ENCODE assay signal across 16 cellular contexts in the genomic region with DNA sequence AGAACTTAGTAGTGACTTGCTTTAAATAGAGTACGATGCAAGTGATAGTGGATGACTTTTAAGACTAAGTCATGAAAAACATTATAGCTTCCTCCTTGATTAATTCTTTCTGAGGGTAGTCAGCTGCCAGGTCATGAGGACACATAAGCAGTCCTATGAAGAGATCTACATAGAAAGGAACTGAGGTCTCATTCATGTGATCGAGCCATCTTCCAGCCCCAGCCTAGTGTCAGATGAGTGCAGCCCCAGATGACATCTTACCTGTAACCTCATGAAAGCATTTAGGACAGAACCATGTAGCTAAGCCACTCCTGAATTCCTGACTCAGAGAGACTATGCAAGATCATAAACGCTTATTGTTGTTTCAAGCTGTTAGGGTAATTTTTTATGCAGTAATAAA.
DNase-seq lines count a peak whose midpoint lies in the region; ATAC-seq and TF ChIP-seq lines count a peak whose summit lies in the region.
"Had no signal": no experiment of that assay in that cellular context is flagged by ENCODE, and none has a peak within 500 bp of the region (broad histone marks: within the 10 kb centered on the region; RNA-seq: fewer than 3 reads in every experiment).

No MANE protein-coding gene starts in this region.

- H3K27ac Mint-ChIP-seq in MCF 10A (ENCODE audit: low read depth, unreplicated experiment): no peak overlapping the region
- H3K27ac Mint-ChIP-seq: B cell; CD4-positive, alpha-beta T cell; HFFc6 had no signal

- H3K9me3 ChIP-seq in mammary epithelial cell (replicated peaks; ENCODE audit: insufficient read depth, low read length): no peaks in the 10 kb centered on the region
- no peaks in the 10 kb centered on the region for H3K9me3 ChIP-seq in RWPE2 (ENCODE audit: severe bottlenecking)
- no peaks in the 10 kb centered on the region for H3K9me3 ChIP-seq in upper lobe of right lung
- H3K9me3 ChIP-seq: HAP-1 had no signal

- DNase-seq in mammary epithelial cell (peak; percentile 6), MCF 10A (ENCODE audit: unreplicated experiment) (no peak), RWPE2 (ENCODE audit: low spot score) (no peak), foreskin fibroblast (peak; percentile 14 to 49), upper lobe of right lung (no peak), brain microvascular endothelial cell (no peak), cardiac septum (ENCODE audit: low spot score) (no peak)
- DNase-seq in stimulated activated CD4-positive, alpha-beta T cell treated with anti-CD3 and anti-CD28 coated beads, Interleukin-15, amount 100 ng/mL, for 24 hours: no peak
- DNase-seq: C1 segment of cervical spinal cord; CD4-positive, alpha-beta T cell; DND-41; GF-D8; HFFc6 had no signal

- H3K4me3 Mint-ChIP-seq in MCF 10A (ENCODE audit: unreplicated experiment): no peak overlapping the region
- H3K4me3 Mint-ChIP-seq: B cell; CD4-positive, alpha-beta T cell; HFFc6 had no signal

- in situ Hi-C loops in mammary epithelial cell (cut with MboI; ENCODE audit: low sequenced_read_pairs in 2 of 2) (no loop called here), brain microvascular endothelial cell (cut with HindIII; ENCODE audit: low pct_ligation_motif_present, low sequenced_read_pairs) (no loop called here)

- no peaks in the 10 kb centered on the region for H3K79me2 ChIP-seq in mammary epithelial cell (ENCODE audit: insufficient read depth, low read length)

- POLR2A ChIA-PET in MCF 10A (lab: Yijun Ruan, JAX): no interaction called here

- CTCF ChIA-PET in mammary epithelial cell (lab: Charles Lee; ENCODE audit: low non-redundant PET) (no interaction called here), MCF 10A (lab: Yijun Ruan, JAX) (interaction anchor here (0.6 kb wide), 1 partner anchor 96 kb away, joined by 3 read pairs; no protein-coding TSS in a partner anchor)

- H3K36me3 ChIP-seq in mammary epithelial cell (ENCODE audit: insufficient read depth, low read length): no peaks in the 10 kb centered on the region
- H3K36me3 ChIP-seq in RWPE2 (ENCODE audit: low read depth): no peaks in the 10 kb centered on the region
- H3K36me3 ChIP-seq in upper lobe of right lung: no peaks in the 10 kb centered on the region
- H3K36me3 ChIP-seq in brain microvascular endothelial cell (replicated peaks): no peaks in the 10 kb centered on the region
- H3K36me3 ChIP-seq: HAP-1 had no signal

- dilution Hi-C loops in mammary epithelial cell (cut with HindIII; ENCODE audit: low sequenced_read_pairs): no loop called here

- H3K27ac ChIP-seq in mammary epithelial cell (ENCODE audit: insufficient read depth, low read depth, low read length) (no peak overlapping the region), RWPE2 (ENCODE audit: poor library complexity, severe bottlenecking) (no peak overlapping the region), upper lobe of right lung (no peak overlapping the region), brain microvascular endothelial cell (no peak overlapping the region)

- no peaks in the 10 kb centered on the region for H3K27me3 Mint-ChIP-seq in MCF 10A (ENCODE audit: insufficient read depth, unreplicated experiment)
- H3K27me3 Mint-ChIP-seq: B cell; CD4-positive, alpha-beta T cell had no signal

- H4K20me1 ChIP-seq in mammary epithelial cell (ENCODE audit: insufficient read depth, low read length): no peaks in the 10 kb centered on the region

- intact Hi-C loops in mammary epithelial cell (cut with micrococcal nuclease) (no loop called here), MCF 10A (cut with micrococcal nuclease) (no loop called here), upper lobe of right lung (cut with DNase I) (no loop called here), cardiac septum (cut with DNase I) (no loop called here)

- H3K27me3 ChIP-seq in mammary epithelial cell (ENCODE audit: insufficient read depth, low read length) (no peaks in the 10 kb centered on the region), RWPE2 (ENCODE audit: insufficient read depth, poor library complexity, severe bottlenecking) (peaks cover 4% of the 10 kb centered on the region), upper lobe of right lung (no peaks in the 10 kb centered on the region), brain microvascular endothelial cell (replicated peaks) (no peaks in the 10 kb centered on the region)

- H3K4me1 ChIP-seq in mammary epithelial cell (ENCODE audit: insufficient read depth, low read length) (no peaks in the 10 kb centered on the region), RWPE2 (ENCODE audit: insufficient read depth, poor library complexity, severe bottlenecking) (no peaks in the 10 kb centered on the region), upper lobe of right lung (no peaks in the 10 kb centered on the region)
- H3K4me1 ChIP-seq: HAP-1 had no signal

- no peak overlapping the region for H2AFZ ChIP-seq in mammary epithelial cell (ENCODE audit: low read depth, low read length)

- peaks cover 5% of the 10 kb centered on the region for H3K36me3 Mint-ChIP-seq in MCF 10A (ENCODE audit: insufficient read depth, unreplicated experiment)

- H3K9me3 Mint-ChIP-seq in MCF 10A (ENCODE audit: unreplicated experiment): no peaks in the 10 kb centered on the region
- H3K9me3 Mint-ChIP-seq: HFFc6 had no signal

- BruUV-seq in mammary epithelial cell (replicated peaks; lab: Mats Ljungman, UMichigan) (no TSS peak), MCF 10A (replicated peaks; lab: Mats Ljungman, UMichigan) (no TSS peak)

- TF ChIP-seq CTCF in mammary epithelial cell (conservative IDR thresholded peaks at IDR 0.05 in 1 of 2, IDR thresholded peaks at IDR 0.05 in 1 of 2; ENCODE audit: extremely low read depth in 1 of 2, insufficient read depth in 1 of 2, low read depth in 1 of 2, low read length in 2 of 2) (no peak), MCF 10A (IDR thresholded peaks at IDR 0.05; ENCODE audit: unreplicated experiment) (no peak), RWPE2 (IDR thresholded peaks at IDR 0.05; ENCODE audit: poor library complexity, severe bottlenecking) (no peak), foreskin fibroblast (IDR thresholded peaks at IDR 0.05; ENCODE audit: low read depth, low read length) (no peak), upper lobe of right lung (IDR thresholded peaks at IDR 0.05) (no peak), brain microvascular endothelial cell (IDR thresholded peaks at IDR 0.05; ENCODE audit: low read depth, low read length, missing control alignments) (no peak)

- 58% methylated on average over 3 of the region's 3 CpGs for WGBS in mammary epithelial cell (ENCODE audit: low coverage, missing lambda C conversion rate)

- no peak overlapping the region for H3K4me2 ChIP-seq in mammary epithelial cell (ENCODE audit: insufficient read depth, low read depth, low read length)

- peak; percentile 21; the same call in 1 of the 3 replicates for ATAC-seq in RWPE2 (ENCODE audit: low read depth)
- ATAC-seq in upper lobe of right lung: peak; percentile 46
- ATAC-seq: HepG2 had no signal

- H3K4me1 Mint-ChIP-seq in MCF 10A (ENCODE audit: insufficient read depth, unreplicated experiment): no peaks in the 10 kb centered on the region
- H3K4me1 Mint-ChIP-seq: B cell had no signal

- no peak overlapping the region for H3K4me3 ChIP-seq in mammary epithelial cell (replicated peaks in 1 of 3; ENCODE audit: insufficient read depth in 1 of 3, low read depth in 2 of 3, low read length in 3 of 3)
- H3K4me3 ChIP-seq in RWPE2 (ENCODE audit: severe bottlenecking): no peak overlapping the region
- no peak overlapping the region for H3K4me3 ChIP-seq in foreskin fibroblast (ENCODE audit: low read depth in 1 of 2, low read length in 2 of 2)
- no peak overlapping the region for H3K4me3 ChIP-seq in upper lobe of right lung
- no peak overlapping the region for H3K4me3 ChIP-seq in brain microvascular endothelial cell (ENCODE audit: low read depth, low read length)
- H3K4me3 ChIP-seq: HAP-1 had no signal

- H3K9ac ChIP-seq in mammary epithelial cell (ENCODE audit: insufficient read depth, low read length): no peak overlapping the region

Comparison
In these comparisons a context has a peak if more than half of its experiments do, and no peak if none do; other contexts are left out.
1. DNase-seq: peak in mammary epithelial cell (single experiment) and foreskin fibroblast (2 of 2); none in MCF 10A (single experiment), RWPE2 (single experiment), upper lobe of right lung (single experiment), brain microvascular endothelial cell (single experiment), stimulated activated CD4-positive, alpha-beta T cell treated with anti-CD3 and anti-CD28 coated beads, Interleukin-15, amount 100 ng/mL, for 24 hours (single experiment) and cardiac septum (single experiment).